ENCODE assay signal across 8 cellular contexts in the genomic region with DNA sequence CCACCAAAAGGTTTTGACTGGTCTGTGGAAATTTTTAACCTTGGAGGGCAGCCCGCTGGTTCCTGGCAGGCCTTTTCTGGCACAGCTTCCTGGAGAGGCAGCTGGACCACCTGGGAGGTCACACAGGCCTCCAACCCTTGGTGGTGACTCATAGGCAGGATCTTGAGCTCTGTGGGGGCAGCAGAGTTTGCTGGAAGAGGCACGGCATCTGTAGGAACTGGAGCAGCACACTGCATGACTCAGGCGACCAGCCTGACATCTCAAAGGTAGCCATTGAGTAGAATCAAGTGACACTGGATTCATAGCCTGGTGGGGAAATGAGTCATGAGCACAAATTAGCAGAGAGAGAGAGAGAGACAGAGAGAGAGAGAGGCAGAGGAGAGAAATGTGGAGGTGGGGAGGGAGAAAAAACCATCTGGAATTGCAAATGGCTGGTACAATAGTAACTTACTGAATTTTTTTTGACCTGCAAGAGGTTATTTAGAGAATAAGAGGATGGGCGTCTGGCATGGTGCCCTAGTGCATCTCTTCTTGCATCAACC. TPM values are rescaled to one million over a fixed set of nuclear protein-coding genes. Genes with fewer than 3 reads are reported as not detected.
DNase-seq lines count a peak whose midpoint lies in the region; ATAC-seq and TF ChIP-seq lines count a peak whose summit lies in the region.

No MANE protein-coding gene starts in this region.

- peaks cover 12% of the 10 kb centered on the region for H3K27me3 Mint-ChIP-seq in activated naive CD8-positive, alpha-beta T cell treated with anti-CD3 and anti-CD28 coated beads, Interleukin-2, amount 10 ng/mL, durations not matched to agents 7 days and 5 days

- no peaks in the 10 kb centered on the region for H3K27me3 ChIP-seq in kidney epithelial cell (ENCODE audit: control insufficient read depth, insufficient read depth, low read length)
- no peaks in the 10 kb centered on the region for H3K27me3 ChIP-seq in prostate gland (replicated peaks; ENCODE audit: insufficient read depth)

- H3K36me3 ChIP-seq in kidney epithelial cell (ENCODE audit: control insufficient read depth, insufficient read depth, low read length) = no peaks in the 10 kb centered on the region
- H3K36me3 ChIP-seq in prostate gland = no peaks in the 10 kb centered on the region

- ATAC-seq in activated naive CD8-positive, alpha-beta T cell treated with anti-CD3 and anti-CD28 coated beads, Interleukin-2, amount 10 ng/mL, durations not matched to agents 7 days and 5 days (ENCODE audit: low read depth) = peak; percentile 62
- ATAC-seq in GM21526 (IDR thresholded peaks at IDR 0.05; ENCODE audit: low FRiP score, unreplicated experiment) = no peak
- ATAC-seq in GM18498 (IDR thresholded peaks at IDR 0.05; ENCODE audit: unreplicated experiment) = no peak
- no peak for ATAC-seq in GM19452 (IDR thresholded peaks at IDR 0.05; ENCODE audit: unreplicated experiment)

- H3K27ac ChIP-seq in prostate gland = no peak overlapping the region

- DNase-seq in AG10803 (ENCODE audit: low read depth) (peak; percentile 92), HT-29 (ENCODE audit: low spot score) (peak; percentile 43), kidney epithelial cell (ENCODE audit: low read depth) (peak; percentile 100), prostate gland (ENCODE audit: low spot score) (no peak)
- no peak for DNase-seq in activated naive CD8-positive, alpha-beta T cell treated with anti-CD3 and anti-CD28 coated beads, Interleukin-2, amount 10 ng/mL, durations not matched to agents 7 days and 5 days

- intact Hi-C loops in prostate gland (cut with DNase I) = loop anchor here (5.0 to 10.0 kb wide), 2 partner anchors 528 to 570 kb away; no protein-coding TSS in a partner anchor

- TF ChIP-seq POLR2A in prostate gland (IDR thresholded peaks at IDR 0.05) = no peak

- H3K36me3 Mint-ChIP-seq in activated naive CD8-positive, alpha-beta T cell treated with anti-CD3 and anti-CD28 coated beads, Interleukin-2, amount 10 ng/mL, durations not matched to agents 7 days and 5 days = no peaks in the 10 kb centered on the region

- H3K4me3 ChIP-seq in AG10803 (ENCODE audit: low read length) (no peak overlapping the region), kidney epithelial cell (ENCODE audit: low read depth, low read length) (no peak overlapping the region), prostate gland (no peak overlapping the region)

- H3K4me1 ChIP-seq in prostate gland (replicated peaks) = no peaks in the 10 kb centered on the region

- no peak overlapping the region for H3K27ac Mint-ChIP-seq in activated naive CD8-positive, alpha-beta T cell treated with anti-CD3 and anti-CD28 coated beads, Interleukin-2, amount 10 ng/mL, durations not matched to agents 7 days and 5 days

- H3K4me3 Mint-ChIP-seq in activated naive CD8-positive, alpha-beta T cell treated with anti-CD3 and anti-CD28 coated beads, Interleukin-2, amount 10 ng/mL, durations not matched to agents 7 days and 5 days = no peak overlapping the region

- peaks cover 21% of the 10 kb centered on the region for H3K4me1 Mint-ChIP-seq in activated naive CD8-positive, alpha-beta T cell treated with anti-CD3 and anti-CD28 coated beads, Interleukin-2, amount 10 ng/mL, durations not matched to agents 7 days and 5 days

- no peaks in the 10 kb centered on the region for H3K9me3 Mint-ChIP-seq in activated naive CD8-positive, alpha-beta T cell treated with anti-CD3 and anti-CD28 coated beads, Interleukin-2, amount 10 ng/mL, durations not matched to agents 7 days and 5 days

- WGBS in prostate gland = 62% methylated on average over 4 of the region's 4 CpGs

- H3K9me3 ChIP-seq in prostate gland = no peaks in the 10 kb centered on the region

- no peak for TF ChIP-seq CTCF in AG10803 (conservative IDR thresholded peaks at IDR 0.05; ENCODE audit: low read length)
- TF ChIP-seq CTCF in kidney epithelial cell (IDR thresholded peaks at IDR 0.05; ENCODE audit: insufficient read depth, low read length, poor library complexity, severe bottlenecking) = no peak
- no peak for TF ChIP-seq CTCF in prostate gland (IDR thresholded peaks at IDR 0.05)

- POLR2A ChIA-PET in activated naive CD8-positive, alpha-beta T cell treated with anti-CD3 and anti-CD28 coated beads, Interleukin-2, amount 10 ng/mL, durations not matched to agents 7 days and 5 days (lab: Charles Lee) = interaction anchor here (1.0 kb wide), 1 partner anchor 522 kb away, joined by 4 read pairs; a partner anchor contains a TSS

RNA-seq across cellular contexts. Expression of a gene that starts 57.4 kb away (rescaled TPM):
- total RNA-seq in HT-29 (2014; rRNA removed; shearing (Covaris generic)) = not detected in 2 replicates
- not detected for total RNA-seq in activated naive CD8-positive, alpha-beta T cell treated with anti-CD3 and anti-CD28 coated beads, Interleukin-2, amount 10 ng/mL, durations not matched to agents 7 days and 5 days
- total RNA-seq in kidney epithelial cell (0.07 and 0.96 TPM in 2 replicates), prostate gland (10 to 100 TPM; 71.1 to 71.3 TPM)

Comparison
In these comparisons a context has a peak if more than half of its experiments do, and no peak if none do; other contexts are left out.
1. DNase-seq: peak in AG10803 (single experiment), HT-29 (single experiment) and kidney epithelial cell (single experiment); none in activated naive CD8-positive, alpha-beta T cell treated with anti-CD3 and anti-CD28 coated beads, Interleukin-2, amount 10 ng/mL, durations not matched to agents 7 days and 5 days (single experiment) and prostate gland (single experiment).
2. RNA of a gene that starts 57.4 kb away (total RNA-seq): 71.1 to 71.3 TPM in prostate gland; 0.07 to 0.96 TPM in kidney epithelial cell, not detected in HT-29 and not detected in activated naive CD8-positive, alpha-beta T cell treated with anti-CD3 and anti-CD28 coated beads, Interleukin-2, amount 10 ng/mL, durations not matched to agents 7 days and 5 days; every median in the first group is over 10 times any median in the second.